In genomic region chr4:113625902-113626301, GRCh38 we compare ENCODE assay signal across 21 cellular contexts.
DNase-seq lines count a peak whose midpoint lies in the region; ATAC-seq, FAIRE-seq and TF ChIP-seq lines count a peak whose summit lies in the region.
"Had no signal": no experiment of that assay in that cellular context is flagged by ENCODE, and none has a peak within 500 bp of the region (broad histone marks: within the 10 kb centered on the region; RNA-seq: fewer than 3 reads in every experiment).

No MANE protein-coding gene starts in this region.

- no peak for TF ChIP-seq POLR2A in GM12891 (IDR thresholded peaks at IDR 0.05; ENCODE audit: low read depth, low read length)

- no peaks in the 10 kb centered on the region for H3K27me3 Mint-ChIP-seq in activated CD8-positive, alpha-beta T cell treated with anti-CD3 and anti-CD28 coated beads for 36 hours
- H3K27me3 Mint-ChIP-seq in activated CD8-positive, alpha-beta T cell treated with anti-CD3 and anti-CD28 coated beads, Interleukin-2, amount 10 ng/mL, durations not matched to agents 7 days and 5 days (ENCODE audit: low read depth): no peaks in the 10 kb centered on the region
- no peaks in the 10 kb centered on the region for H3K27me3 Mint-ChIP-seq in activated T-helper 1 cell treated with anti-CD3 and anti-CD28 coated beads, Interleukin-12 subunit alpha, Interleukin-12 subunit beta, Interleukin-2, Interleukin-4 antibody, amounts not matched to agents 30 ng/mL and 10 ng/mL and 1 ng/mL, durations not matched to agents 14 hours and 24 hours and 36 hours (ENCODE audit: insufficient read depth)
- H3K27me3 Mint-ChIP-seq in nephron progenitor cell (ENCODE audit: low read depth, poor library complexity): peaks cover 3% of the 10 kb centered on the region
- H3K27me3 Mint-ChIP-seq in natural killer cell treated with Interleukin-12 subunit alpha and Interleukin-12 subunit beta and Interleukin-15 and Interleukin-18, amount 100 ng/mL, for 72 hours: no peaks in the 10 kb centered on the region
- H3K27me3 Mint-ChIP-seq: CD8-positive, alpha-beta memory T cell had no signal

- H3K36me3 Mint-ChIP-seq in activated CD8-positive, alpha-beta T cell treated with anti-CD3 and anti-CD28 coated beads for 36 hours (ENCODE audit: low read depth): peaks cover 38% of the 10 kb centered on the region
- H3K36me3 Mint-ChIP-seq in activated CD8-positive, alpha-beta T cell treated with anti-CD3 and anti-CD28 coated beads, Interleukin-2, amount 10 ng/mL, durations not matched to agents 7 days and 5 days (ENCODE audit: low read depth): peaks cover 23% of the 10 kb centered on the region
- peaks cover 28% of the 10 kb centered on the region for H3K36me3 Mint-ChIP-seq in activated T-helper 1 cell treated with anti-CD3 and anti-CD28 coated beads, Interleukin-12 subunit alpha, Interleukin-12 subunit beta, Interleukin-2, Interleukin-4 antibody, amounts not matched to agents 30 ng/mL and 10 ng/mL and 1 ng/mL, durations not matched to agents 14 hours and 24 hours and 36 hours (ENCODE audit: low read depth)
- H3K36me3 Mint-ChIP-seq in nephron progenitor cell (ENCODE audit: low read depth): peaks cover 9% of the 10 kb centered on the region
- H3K36me3 Mint-ChIP-seq in natural killer cell treated with Interleukin-12 subunit alpha and Interleukin-12 subunit beta and Interleukin-15 and Interleukin-18, amount 100 ng/mL, for 72 hours: peaks cover 6% of the 10 kb centered on the region

- peak overlapping the region; percentile 2 for H3K27ac Mint-ChIP-seq in activated CD8-positive, alpha-beta T cell treated with anti-CD3 and anti-CD28 coated beads for 36 hours
- H3K27ac Mint-ChIP-seq in activated CD8-positive, alpha-beta T cell treated with anti-CD3 and anti-CD28 coated beads, Interleukin-2, amount 10 ng/mL, durations not matched to agents 7 days and 5 days: no peak overlapping the region
- H3K27ac Mint-ChIP-seq in activated T-helper 1 cell treated with anti-CD3 and anti-CD28 coated beads, Interleukin-12 subunit alpha, Interleukin-12 subunit beta, Interleukin-2, Interleukin-4 antibody, amounts not matched to agents 30 ng/mL and 10 ng/mL and 1 ng/mL, durations not matched to agents 14 hours and 24 hours and 36 hours: peak overlapping the region; percentile 25
- peak overlapping the region; percentile 79 for H3K27ac Mint-ChIP-seq in nephron progenitor cell
- peak overlapping the region in 1 of 2 donors; percentile 27 for H3K27ac Mint-ChIP-seq in natural killer cell treated with Interleukin-12 subunit alpha and Interleukin-12 subunit beta and Interleukin-15 and Interleukin-18, amount 100 ng/mL, for 72 hours

- H3K4me1 Mint-ChIP-seq in activated CD8-positive, alpha-beta T cell treated with anti-CD3 and anti-CD28 coated beads for 36 hours (ENCODE audit: low read depth): peaks cover 42% of the 10 kb centered on the region
- H3K4me1 Mint-ChIP-seq in activated CD8-positive, alpha-beta T cell treated with anti-CD3 and anti-CD28 coated beads, Interleukin-2, amount 10 ng/mL, durations not matched to agents 7 days and 5 days (ENCODE audit: low read depth): peaks cover 24% of the 10 kb centered on the region
- H3K4me1 Mint-ChIP-seq in activated T-helper 1 cell treated with anti-CD3 and anti-CD28 coated beads, Interleukin-12 subunit alpha, Interleukin-12 subunit beta, Interleukin-2, Interleukin-4 antibody, amounts not matched to agents 30 ng/mL and 10 ng/mL and 1 ng/mL, durations not matched to agents 14 hours and 24 hours and 36 hours (ENCODE audit: low read depth): peaks cover 40% of the 10 kb centered on the region
- H3K4me1 Mint-ChIP-seq in nephron progenitor cell: no peaks in the 10 kb centered on the region
- peaks cover 11 to 18% of the 10 kb centered on the region in 2 donors for H3K4me1 Mint-ChIP-seq in natural killer cell treated with Interleukin-12 subunit alpha and Interleukin-12 subunit beta and Interleukin-15 and Interleukin-18, amount 100 ng/mL, for 72 hours (ENCODE audit: low read depth in 2 of 2)

- peak; percentile 82 for ATAC-seq in activated CD8-positive, alpha-beta T cell treated with anti-CD3 and anti-CD28 coated beads for 36 hours
- ATAC-seq in activated CD8-positive, alpha-beta T cell treated with anti-CD3 and anti-CD28 coated beads, Interleukin-2, amount 10 ng/mL, durations not matched to agents 7 days and 5 days: no peak
- no peak for ATAC-seq in natural killer cell treated with Interleukin-12 subunit alpha and Interleukin-12 subunit beta and Interleukin-15 and Interleukin-18, amount 100 ng/mL, for 72 hours

- intact Hi-C loops in activated CD8-positive, alpha-beta T cell treated with anti-CD3 and anti-CD28 coated beads for 36 hours (cut with micrococcal nuclease): no loop called here
- intact Hi-C loops in activated T-helper 1 cell treated with anti-CD3 and anti-CD28 coated beads, Interleukin-12 subunit alpha, Interleukin-12 subunit beta, Interleukin-2, Interleukin-4 antibody, amounts not matched to agents 30 ng/mL and 10 ng/mL and 1 ng/mL, durations not matched to agents 14 hours and 24 hours and 36 hours (cut with micrococcal nuclease): loop anchor here (1.0 to 2.0 kb wide), 4 partner anchors 17 to 137 kb away; no protein-coding TSS in a partner anchor

- no peaks in the 10 kb centered on the region for H3K9me3 Mint-ChIP-seq in activated CD8-positive, alpha-beta T cell treated with anti-CD3 and anti-CD28 coated beads for 36 hours
- no peaks in the 10 kb centered on the region for H3K9me3 Mint-ChIP-seq in activated CD8-positive, alpha-beta T cell treated with anti-CD3 and anti-CD28 coated beads, Interleukin-2, amount 10 ng/mL, durations not matched to agents 7 days and 5 days (ENCODE audit: insufficient read depth)
- H3K9me3 Mint-ChIP-seq in activated T-helper 1 cell treated with anti-CD3 and anti-CD28 coated beads, Interleukin-12 subunit alpha, Interleukin-12 subunit beta, Interleukin-2, Interleukin-4 antibody, amounts not matched to agents 30 ng/mL and 10 ng/mL and 1 ng/mL, durations not matched to agents 14 hours and 24 hours and 36 hours: no peaks in the 10 kb centered on the region
- no peaks in the 10 kb centered on the region for H3K9me3 Mint-ChIP-seq in nephron progenitor cell
- H3K9me3 Mint-ChIP-seq in natural killer cell treated with Interleukin-12 subunit alpha and Interleukin-12 subunit beta and Interleukin-15 and Interleukin-18, amount 100 ng/mL, for 72 hours: peaks cover 3% of the 10 kb centered on the region
- H3K9me3 Mint-ChIP-seq: CD8-positive, alpha-beta memory T cell had no signal

- H3K4me3 Mint-ChIP-seq in activated CD8-positive, alpha-beta T cell treated with anti-CD3 and anti-CD28 coated beads for 36 hours: no peak overlapping the region
- no peak overlapping the region for H3K4me3 Mint-ChIP-seq in activated CD8-positive, alpha-beta T cell treated with anti-CD3 and anti-CD28 coated beads, Interleukin-2, amount 10 ng/mL, durations not matched to agents 7 days and 5 days
- H3K4me3 Mint-ChIP-seq in activated T-helper 1 cell treated with anti-CD3 and anti-CD28 coated beads, Interleukin-12 subunit alpha, Interleukin-12 subunit beta, Interleukin-2, Interleukin-4 antibody, amounts not matched to agents 30 ng/mL and 10 ng/mL and 1 ng/mL, durations not matched to agents 14 hours and 24 hours and 36 hours: no peak overlapping the region
- H3K4me3 Mint-ChIP-seq in nephron progenitor cell: no peak overlapping the region
- H3K4me3 Mint-ChIP-seq in natural killer cell treated with Interleukin-12 subunit alpha and Interleukin-12 subunit beta and Interleukin-15 and Interleukin-18, amount 100 ng/mL, for 72 hours: no peak overlapping the region
- H3K4me3 Mint-ChIP-seq: CD8-positive, alpha-beta memory T cell had no signal

- FAIRE-seq in GM12891 (lab: Jason Lieb, UNC): no peak
- FAIRE-seq: A204.1, D721Med had no signal

- POLR2A ChIA-PET in activated CD8-positive, alpha-beta T cell treated with anti-CD3 and anti-CD28 coated beads for 36 hours (lab: Charles Lee): no interaction called here
- POLR2A ChIA-PET in activated CD8-positive, alpha-beta T cell treated with anti-CD3 and anti-CD28 coated beads, Interleukin-2, amount 10 ng/mL, durations not matched to agents 7 days and 5 days (lab: Charles Lee): no interaction called here

- CTCF ChIA-PET in activated CD8-positive, alpha-beta T cell treated with anti-CD3 and anti-CD28 coated beads for 36 hours (lab: Charles Lee): interaction anchor here (1.5 kb wide), 1 partner anchor 53 kb away, joined by 4 read pairs; no protein-coding TSS in a partner anchor
- CTCF ChIA-PET in activated CD8-positive, alpha-beta T cell treated with anti-CD3 and anti-CD28 coated beads, Interleukin-2, amount 10 ng/mL, durations not matched to agents 7 days and 5 days (lab: Charles Lee): interaction anchor here (0.7 kb wide), 1 partner anchor 10 kb away, joined by 3 read pairs; no protein-coding TSS in a partner anchor

- TF ChIP-seq CTCF in activated CD8-positive, alpha-beta T cell treated with anti-CD3 and anti-CD28 coated beads for 36 hours (IDR thresholded peaks at IDR 0.05): no peak
- no peak for TF ChIP-seq CTCF in nephron progenitor cell (IDR thresholded peaks at IDR 0.05)

- DNase-seq in activated CD8-positive, alpha-beta T cell treated with anti-CD3 and anti-CD28 coated beads for 36 hours: no peak
- no peak for DNase-seq in activated CD8-positive, alpha-beta T cell treated with anti-CD3 and anti-CD28 coated beads, Interleukin-2, amount 10 ng/mL, durations not matched to agents 7 days and 5 days
- DNase-seq in GM12891 (ENCODE audit: insufficient read length, low spot score) (no peak), nephron progenitor cell (no peak), UCSD-AML1 (lab: John Stamatoyannopoulos, UW; ENCODE audit: unreplicated experiment) (no peak), DMS53 treated with DMSO at 0.1 percent for 48 hours (lab: John Stamatoyannopoulos, UW; ENCODE audit: unreplicated experiment) (no peak)
- DNase-seq in activated T-helper 1 cell treated with anti-CD3 and anti-CD28 coated beads, Interleukin-12 subunit alpha, Interleukin-12 subunit beta, Interleukin-2, Interleukin-4 antibody, amounts not matched to agents 30 ng/mL and 10 ng/mL and 1 ng/mL, durations not matched to agents 14 hours and 24 hours and 36 hours (ENCODE audit: low spot score): no peak
- no peak for DNase-seq in natural killer cell treated with Interleukin-12 subunit alpha and Interleukin-12 subunit beta and Interleukin-15 and Interleukin-18, amount 100 ng/mL, for 72 hours (ENCODE audit: low spot score)
- DNase-seq: CD8-positive, alpha-beta memory T cell; DMS79 treated with DMSO at 0.1 percent for 48 hours; GOT3; KBM-7; MV-4-11; NCI-H1436; NCI-H2029; NCI-H2171; NCI-H446; NK-92 treated with Interleukin-12 subunit alpha and Interleukin-12 subunit beta, amount 100 ng/mL, for 24 hours; OCI-M1 had no signal

TF ChIP-seq in GM12891, 5 proteins besides CTCF, POLR2A, EP300 and RAD21:
- TF ChIP-seq TAF1 (IDR thresholded peaks at IDR 0.05; ENCODE audit: low read depth, low read length): no peak
- no peak for TF ChIP-seq POU2F2 (IDR thresholded peaks at IDR 0.05; ENCODE audit: low read depth, low read length)
- TF ChIP-seq SPI1 (IDR thresholded peaks at IDR 0.05; ENCODE audit: low read depth, low read length): 0 out of 2 replicates have a peak, but pooled peaks have one; percentile 22
- TF ChIP-seq POLR2AphosphoS5 (IDR thresholded peaks at IDR 0.05; ENCODE audit: low read depth, low read length): no peak
